20 cellular contexts compared by ENCODE assay signal in genomic region chr6:21026576-21027273, GRCh38.
A peak's percentile ranks its signal among the peaks of the same experiment; 100 is the strongest.
DNase-seq lines count a peak whose midpoint lies in the region; ATAC-seq, FAIRE-seq and TF ChIP-seq lines count a peak whose summit lies in the region.
"Had no signal": no experiment of that assay in that cellular context is flagged by ENCODE, and none has a peak within 500 bp of the region (broad histone marks: within the 10 kb centered on the region; RNA-seq: fewer than 3 reads in every experiment).

No MANE protein-coding gene starts in this region.

- no peak overlapping the region for H3K27ac Mint-ChIP-seq in WTC11
- no peak overlapping the region for H3K27ac Mint-ChIP-seq in activated naive CD4-positive, alpha-beta T cell treated with anti-CD3 and anti-CD28 coated beads, Interleukin-2, amount 10 ng/mL, durations not matched to agents 7 days and 5 days
- H3K27ac Mint-ChIP-seq: T-cell had no signal

- no peaks in the 10 kb centered on the region for H3K9me1 ChIP-seq in endothelial cell of umbilical vein (replicated peaks; ENCODE audit: control insufficient read depth, extremely low read depth, insufficient read depth, low read length)

- FAIRE-seq in endothelial cell of umbilical vein (lab: Jason Lieb, UNC), result peak; percentile 56

- H3K4me1 Mint-ChIP-seq in WTC11, result peaks cover 21% of the 10 kb centered on the region
- H3K4me1 Mint-ChIP-seq in activated naive CD4-positive, alpha-beta T cell treated with anti-CD3 and anti-CD28 coated beads, Interleukin-2, amount 10 ng/mL, durations not matched to agents 7 days and 5 days, result no peaks in the 10 kb centered on the region

- H3K27me3 ChIP-seq in endothelial cell of umbilical vein (ENCODE audit: control insufficient read depth in 2 of 2, insufficient read depth in 2 of 2, low read length in 2 of 2), result no peaks in the 10 kb centered on the region
- H3K27me3 ChIP-seq: BE2C, esophagus squamous epithelium, left lung, uterus had no signal

- H3K4me1 ChIP-seq in endothelial cell of umbilical vein (ENCODE audit: control insufficient read depth, extremely low read depth, insufficient read depth, low read length), result peaks cover 40% of the 10 kb centered on the region
- H3K4me1 ChIP-seq: BE2C, left lung, prostate gland, uterus had no signal

- peak overlapping the region; percentile 59 for H3K9ac ChIP-seq in endothelial cell of umbilical vein (replicated peaks; ENCODE audit: extremely low read depth, insufficient read depth, low read length)

- H3K36me3 ChIP-seq in endothelial cell of umbilical vein (ENCODE audit: control insufficient read depth in 2 of 2, extremely low read depth in 1 of 2, insufficient read depth in 2 of 2, low read length in 2 of 2), result no peaks in the 10 kb centered on the region
- H3K36me3 ChIP-seq: BE2C, esophagus squamous epithelium, left lung, prostate gland, uterus, WERI-Rb-1 had no signal

- H3K9me3 ChIP-seq in endothelial cell of umbilical vein (replicated peaks; ENCODE audit: control insufficient read depth, insufficient read depth, low read length), result no peaks in the 10 kb centered on the region
- H3K9me3 ChIP-seq: BE2C, esophagus squamous epithelium, left lung, prostate gland, uterus had no signal

- DNase-seq in EH (ENCODE audit: low read depth) (peak; percentile 79), NCI-H226 (peak; percentile 57), endothelial cell of umbilical vein (ENCODE audit: low read depth, low spot score) (peak; percentile 90), omental fat pad (ENCODE audit: low spot score) (no peak), WTC11 (ENCODE audit: low spot score) (no peak)
- no peak for DNase-seq in activated naive CD4-positive, alpha-beta T cell treated with anti-CD3 and anti-CD28 coated beads, Interleukin-2, amount 10 ng/mL, durations not matched to agents 7 days and 5 days
- DNase-seq in effector CD4-positive, alpha-beta T cell, result no peak
- DNase-seq: BE2C; cortex of kidney; esophagus squamous epithelium; hippocampal formation; Kasumi-1; left lung; NCI-H187 treated with DMSO at 0.1 percent for 48 hours; stimulated activated CD4-positive, alpha-beta T cell treated with anti-CD3 and anti-CD28 coated beads, Interleukin-15, amount 100 ng/mL, for 24 hours; T-cell; uterus; WERI-Rb-1 had no signal

- CTCF ChIA-PET in endothelial cell of umbilical vein (lab: Charles Lee), result interaction anchor here (1.0 kb wide), 1 partner anchor 561 kb away, joined by 3 read pairs; no protein-coding TSS in a partner anchor
- CTCF ChIA-PET in WTC11 (lab: Charles Lee), result no interaction called here
- CTCF ChIA-PET in activated naive CD4-positive, alpha-beta T cell treated with anti-CD3 and anti-CD28 coated beads, Interleukin-2, amount 10 ng/mL, durations not matched to agents 7 days and 5 days (lab: Charles Lee), result no interaction called here

- peaks cover 12% of the 10 kb centered on the region for H3K36me3 Mint-ChIP-seq in WTC11
- H3K36me3 Mint-ChIP-seq in activated naive CD4-positive, alpha-beta T cell treated with anti-CD3 and anti-CD28 coated beads, Interleukin-2, amount 10 ng/mL, durations not matched to agents 7 days and 5 days, result peaks cover 5% of the 10 kb centered on the region

- H3K9me3 Mint-ChIP-seq in WTC11, result peaks cover 21% of the 10 kb centered on the region
- H3K9me3 Mint-ChIP-seq in activated naive CD4-positive, alpha-beta T cell treated with anti-CD3 and anti-CD28 coated beads, Interleukin-2, amount 10 ng/mL, durations not matched to agents 7 days and 5 days, result peaks cover 6% of the 10 kb centered on the region

- intact Hi-C loops in endothelial cell of umbilical vein (cut with micrococcal nuclease), result loop anchor here (1.0 to 5.0 kb wide), 6 partner anchors 22 to 161 kb away; no protein-coding TSS in a partner anchor

- H3K4me3 ChIP-seq in endothelial cell of umbilical vein (replicated peaks in 1 of 3; ENCODE audit: insufficient read depth in 1 of 3, low read depth in 1 of 3, low read length in 3 of 3), result peak overlapping the region in 1 of 3 experiments; percentile 8
- H3K4me3 ChIP-seq: esophagus squamous epithelium, left lung, prostate gland, uterus had no signal

- H3K27me3 Mint-ChIP-seq in WTC11 (ENCODE audit: low read depth), result no peaks in the 10 kb centered on the region
- H3K27me3 Mint-ChIP-seq in activated naive CD4-positive, alpha-beta T cell treated with anti-CD3 and anti-CD28 coated beads, Interleukin-2, amount 10 ng/mL, durations not matched to agents 7 days and 5 days, result no peaks in the 10 kb centered on the region
- H3K27me3 Mint-ChIP-seq: T-cell had no signal

- dilution Hi-C loops in endothelial cell of umbilical vein (cut with MboI; ENCODE audit: extremely low pct_ligation_motif_present, low sequenced_read_pairs), result no loop called here

- H4K20me1 ChIP-seq in endothelial cell of umbilical vein (replicated peaks; ENCODE audit: control insufficient read depth, extremely low read depth, insufficient read depth, low read length), result no peaks in the 10 kb centered on the region

- TF ChIP-seq CTCF in endothelial cell of umbilical vein (IDR thresholded peaks at IDR 0.05; ENCODE audit: extremely low read depth in 1 of 2, insufficient read depth in 1 of 2, low read depth in 1 of 2, low read length in 2 of 2) (no peak), omental fat pad (IDR thresholded peaks at IDR 0.05) (no peak), WTC11 (IDR thresholded peaks at IDR 0.05) (no peak)

- H3K79me2 ChIP-seq in endothelial cell of umbilical vein (ENCODE audit: control insufficient read depth, insufficient read depth, low read length), result no peaks in the 10 kb centered on the region

- peak overlapping the region; percentile 72 for H3K4me2 ChIP-seq in endothelial cell of umbilical vein (ENCODE audit: insufficient read depth, low read length)

- TF ChIP-seq POLR2A in endothelial cell of umbilical vein (IDR thresholded peaks at IDR 0.05; ENCODE audit: low read depth, low read length), result peak; percentile 32

- peak; percentile 71 for ATAC-seq in omental fat pad (ENCODE audit: low FRiP score)
- ATAC-seq in activated CD4-positive, CD25-positive, alpha-beta regulatory T cell treated with anti-CD3 and anti-CD28 coated beads, Interleukin-2, amount 50 U/mL, for 24 hours, result no peak
- ATAC-seq in WTC11, result no peak
- ATAC-seq: left lung, T-cell had no signal

- H3K4me3 Mint-ChIP-seq in WTC11, result no peak overlapping the region
- H3K4me3 Mint-ChIP-seq in activated naive CD4-positive, alpha-beta T cell treated with anti-CD3 and anti-CD28 coated beads, Interleukin-2, amount 10 ng/mL, durations not matched to agents 7 days and 5 days, result no peak overlapping the region
- H3K4me3 Mint-ChIP-seq: T-cell had no signal

- no peak overlapping the region for H2AFZ ChIP-seq in endothelial cell of umbilical vein (ENCODE audit: low read depth, low read length)

- POLR2A ChIA-PET in endothelial cell of umbilical vein (lab: Charles Lee) (no interaction called here), WTC11 (lab: Charles Lee) (no interaction called here)

- H3K27ac ChIP-seq in endothelial cell of umbilical vein (ENCODE audit: insufficient read depth, low read depth, low read length), result peak overlapping the region; percentile 96
- H3K27ac ChIP-seq: esophagus squamous epithelium, left lung, prostate gland, WERI-Rb-1 had no signal

- BruUV-seq in endothelial cell of umbilical vein (replicated peaks; lab: Mats Ljungman, UMichigan), result no TSS peak

TF ChIP-seq in endothelial cell of umbilical vein, 7 proteins besides CTCF, POLR2A, EP300 and RAD21:
- TF ChIP-seq POLR2AphosphoS5 (IDR thresholded peaks at IDR 0.05; ENCODE audit: insufficient read depth, low read depth, low read length) (peak; percentile 64), JUN (IDR thresholded peaks at IDR 0.05; ENCODE audit: borderline replicate concordance, insufficient read depth, insufficient read length, low read depth) (peak; percentile 38), MYC (IDR thresholded peaks at IDR 0.05; ENCODE audit: low read depth, low read length) (no peak), GATA2 (IDR thresholded peaks at IDR 0.05; ENCODE audit: insufficient read depth, insufficient read length, low read depth, low read length) (peak; percentile 91), EZH2 (IDR thresholded peaks at IDR 0.05; ENCODE audit: borderline replicate concordance, low read depth, low read length, severe bottlenecking) (no peak), FOS (IDR thresholded peaks at IDR 0.05; ENCODE audit: borderline replicate concordance, insufficient read depth, low read length) (peak; percentile 55)
- TF ChIP-seq, protein P1, sequence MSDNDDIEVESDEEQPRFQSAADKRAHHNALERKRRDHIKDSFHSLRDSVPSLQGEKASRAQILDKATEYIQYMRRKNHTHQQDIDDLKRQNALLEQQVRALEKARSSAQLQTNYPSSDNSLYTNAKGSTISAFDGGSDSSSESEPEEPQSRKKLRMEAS (IDR thresholded peaks at IDR 0.05; ENCODE audit: insufficient read depth, insufficient read length), result no peak

TF ChIP-seq in WTC11, 78 proteins besides CTCF, POLR2A, EP300 and RAD21:
- TF ChIP-seq GRHL2 (CRISPR knock-in tag; IDR thresholded peaks at IDR 0.05; ENCODE audit: insufficient replicate concordance, severe bottlenecking) (no peak), NR1H2 (CRISPR knock-in tag; IDR thresholded peaks at IDR 0.05) (no peak)
- TF ChIP-seq, protein P2, sequence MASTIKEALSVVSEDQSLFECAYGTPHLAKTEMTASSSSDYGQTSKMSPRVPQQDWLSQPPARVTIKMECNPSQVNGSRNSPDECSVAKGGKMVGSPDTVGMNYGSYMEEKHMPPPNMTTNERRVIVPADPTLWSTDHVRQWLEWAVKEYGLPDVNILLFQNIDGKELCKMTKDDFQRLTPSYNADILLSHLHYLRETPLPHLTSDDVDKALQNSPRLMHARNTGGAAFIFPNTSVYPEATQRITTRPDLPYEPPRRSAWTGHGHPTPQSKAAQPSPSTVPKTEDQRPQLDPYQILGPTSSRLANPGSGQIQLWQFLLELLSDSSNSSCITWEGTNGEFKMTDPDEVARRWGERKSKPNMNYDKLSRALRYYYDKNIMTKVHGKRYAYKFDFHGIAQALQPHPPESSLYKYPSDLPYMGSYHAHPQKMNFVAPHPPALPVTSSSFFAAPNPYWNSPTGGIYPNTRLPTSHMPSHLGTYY (CRISPR knock-in tag; IDR thresholded peaks at IDR 0.05), result no peak
- TF ChIP-seq, protein P3, sequence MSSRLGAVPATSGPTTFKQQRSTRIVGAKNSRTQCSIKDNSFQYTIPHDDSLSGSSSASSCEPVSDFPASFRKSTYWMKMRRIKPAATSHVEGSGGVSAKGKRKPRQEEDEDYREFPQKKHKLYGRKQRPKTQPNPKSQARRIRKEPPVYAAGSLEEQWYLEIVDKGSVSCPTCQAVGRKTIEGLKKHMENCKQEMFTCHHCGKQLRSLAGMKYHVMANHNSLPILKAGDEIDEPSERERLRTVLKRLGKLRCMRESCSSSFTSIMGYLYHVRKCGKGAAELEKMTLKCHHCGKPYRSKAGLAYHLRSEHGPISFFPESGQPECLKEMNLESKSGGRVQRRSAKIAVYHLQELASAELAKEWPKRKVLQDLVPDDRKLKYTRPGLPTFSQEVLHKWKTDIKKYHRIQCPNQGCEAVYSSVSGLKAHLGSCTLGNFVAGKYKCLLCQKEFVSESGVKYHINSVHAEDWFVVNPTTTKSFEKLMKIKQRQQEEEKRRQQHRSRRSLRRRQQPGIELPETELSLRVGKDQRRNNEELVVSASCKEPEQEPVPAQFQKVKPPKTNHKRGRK (CRISPR knock-in tag; IDR thresholded peaks at IDR 0.05; ENCODE audit: borderline replicate concordance), result no peak

Comparison
In these comparisons a context has a peak if more than half of its experiments do, and no peak if none do; other contexts are left out.
1. DNase-seq: peak in EH (single experiment), NCI-H226 (single experiment) and endothelial cell of umbilical vein (single experiment); none in omental fat pad (single experiment), WTC11 (single experiment), activated naive CD4-positive, alpha-beta T cell treated with anti-CD3 and anti-CD28 coated beads, Interleukin-2, amount 10 ng/mL, durations not matched to agents 7 days and 5 days (single experiment) and effector CD4-positive, alpha-beta T cell (single experiment).